Comparison of ENCODE assay signal across 37 cellular contexts in genomic region chr2:236945431-236946016, GRCh38.
"Had no signal": no experiment of that assay in that cellular context is flagged by ENCODE, and none has a peak within 500 bp of the region (broad histone marks: within the 10 kb centered on the region; RNA-seq: fewer than 3 reads in every experiment).

No MANE protein-coding gene starts in this region.

- H3K27ac ChIP-seq: brain microvascular endothelial cell, gastrocnemius medialis, hepatocyte, lower lobe of right lung, neural progenitor cell, SK-N-MC, skin epidermis, thyroid gland, upper lobe of right lung, VCaP had no signal

- H3K9me3 Mint-ChIP-seq: activated T-cell treated with anti-CD3 and anti-CD28 coated beads, Interleukin-2, amount 50 U/mL, for 4 hours; activated T-helper 17 cell treated with anti-CD3 and anti-CD28 coated beads, Interleukin-2, amount 50 U/mL, for 72 hours; dendritic cell treated with granulocyte-macrophage colony-stimulating factor and Interleukin-4, amounts not matched to agents 40 ng/mL and 50 ng/mL, for 4 days; natural killer cell; neural progenitor cell; stimulated activated memory B cell treated with anti-CD40 and anti-IgM and Interleukin-4, amounts not matched to agents 10 μg/mL and 1 μg/mL and 100 μg/mL, for 72 hours; stimulated activated naive CD8-positive, alpha-beta T cell treated with anti-CD3 and anti-CD28 coated beads, Interleukin-15, amount 100 ng/mL, for 72 hours; T-helper 1 cell treated with Interleukin-12 subunit alpha and Interleukin-12 subunit beta and Interleukin-4 antibody, amounts not matched to agents 30 μg/mL and 1 μg/mL, for 36 hours had no signal

- H3K4me3 ChIP-seq: gastrocnemius medialis, hepatocyte, lower lobe of right lung, neural progenitor cell, SK-N-MC, skin epidermis, thyroid gland, upper lobe of right lung had no signal

- H3K4me3 Mint-ChIP-seq: activated T-cell treated with anti-CD3 and anti-CD28 coated beads, Interleukin-2, amount 50 U/mL, for 4 hours; activated T-helper 17 cell treated with anti-CD3 and anti-CD28 coated beads, Interleukin-2, amount 50 U/mL, for 72 hours; dendritic cell treated with granulocyte-macrophage colony-stimulating factor and Interleukin-4, amounts not matched to agents 40 ng/mL and 50 ng/mL, for 4 days; natural killer cell; neural progenitor cell; stimulated activated memory B cell treated with anti-CD40 and anti-IgM and Interleukin-4, amounts not matched to agents 10 μg/mL and 1 μg/mL and 100 μg/mL, for 72 hours; stimulated activated naive CD8-positive, alpha-beta T cell treated with anti-CD3 and anti-CD28 coated beads, Interleukin-15, amount 100 ng/mL, for 72 hours; T-helper 1 cell treated with Interleukin-12 subunit alpha and Interleukin-12 subunit beta and Interleukin-4 antibody, amounts not matched to agents 30 μg/mL and 1 μg/mL, for 36 hours had no signal

- H3K27ac Mint-ChIP-seq: activated T-helper 17 cell treated with anti-CD3 and anti-CD28 coated beads, Interleukin-2, amount 50 U/mL, for 72 hours; dendritic cell treated with granulocyte-macrophage colony-stimulating factor and Interleukin-4, amounts not matched to agents 40 ng/mL and 50 ng/mL, for 4 days; natural killer cell; neural progenitor cell; stimulated activated memory B cell treated with anti-CD40 and anti-IgM and Interleukin-4, amounts not matched to agents 10 μg/mL and 1 μg/mL and 100 μg/mL, for 72 hours; stimulated activated naive CD8-positive, alpha-beta T cell treated with anti-CD3 and anti-CD28 coated beads, Interleukin-15, amount 100 ng/mL, for 72 hours; T-helper 1 cell treated with Interleukin-12 subunit alpha and Interleukin-12 subunit beta and Interleukin-4 antibody, amounts not matched to agents 30 μg/mL and 1 μg/mL, for 36 hours had no signal

- H3K4me1 Mint-ChIP-seq: activated T-helper 17 cell treated with anti-CD3 and anti-CD28 coated beads, Interleukin-2, amount 50 U/mL, for 72 hours; natural killer cell; stimulated activated memory B cell treated with anti-CD40 and anti-IgM and Interleukin-4, amounts not matched to agents 10 μg/mL and 1 μg/mL and 100 μg/mL, for 72 hours; stimulated activated naive CD8-positive, alpha-beta T cell treated with anti-CD3 and anti-CD28 coated beads, Interleukin-15, amount 100 ng/mL, for 72 hours had no signal

- FAIRE-seq: astrocyte, endometrium, kidney, TTC549 had no signal

- H3K27me3 ChIP-seq: brain microvascular endothelial cell, gastrocnemius medialis, hepatocyte, neural progenitor cell, thyroid gland, upper lobe of right lung had no signal

- H3K36me3 ChIP-seq: brain microvascular endothelial cell, gastrocnemius medialis, lower lobe of right lung, neural progenitor cell, thyroid gland, upper lobe of right lung had no signal

- H3K4me2 ChIP-seq: hepatocyte, neural progenitor cell had no signal

- H3K9ac ChIP-seq: neural progenitor cell had no signal

- H3K4me1 ChIP-seq: gastrocnemius medialis, lower lobe of right lung, upper lobe of right lung had no signal

- DNase-seq: activated CD4-positive, alpha-beta T cell treated with anti-CD3 and anti-CD28 coated beads for 48 hours; activated CD4-positive, alpha-beta T cell treated with anti-CD3 and anti-CD28 coated beads, Interleukin-2, amount 50 U/mL, for 48 hours; activated gamma-delta T cell treated with Interleukin-2 at 50 U/mL for 16 hours; activated naive CD4-positive, alpha-beta T cell treated with anti-CD3 and anti-CD28 coated beads, Interleukin-2, amount 50 U/mL, for 16 hours; activated T-cell treated with anti-CD3 and anti-CD28 coated beads, Interleukin-2, amount 50 U/mL, for 4 hours; amniotic stem cell; brain microvascular endothelial cell; caudate nucleus; effector CD4-positive, alpha-beta T cell; gastrocnemius medialis; glutamatergic neuron; kidney; left colon; lower lobe of right lung; midbrain; natural killer cell; occipital lobe; stimulated activated CD4-positive, alpha-beta T cell treated with anti-CD3 and anti-CD28 coated beads, Interleukin-4, amount 100 ng/mL, for 4 hours; stimulated activated naive CD8-positive, alpha-beta T cell treated with anti-CD3 and anti-CD28 coated beads, Interleukin-15, amount 100 ng/mL, for 72 hours; substantia nigra; T-helper 9 cell; thyroid gland; upper lobe of right lung had no signal

- H3K9me3 ChIP-seq: gastrocnemius medialis, lower lobe of right lung, thyroid gland, upper lobe of right lung had no signal

- H2AFZ ChIP-seq: hepatocyte, neural progenitor cell had no signal

- H3K36me3 Mint-ChIP-seq: natural killer cell; neural progenitor cell; stimulated activated memory B cell treated with anti-CD40 and anti-IgM and Interleukin-4, amounts not matched to agents 10 μg/mL and 1 μg/mL and 100 μg/mL, for 72 hours had no signal

- H3K79me2 ChIP-seq: hepatocyte had no signal

- H3K27me3 Mint-ChIP-seq: stimulated activated naive CD8-positive, alpha-beta T cell treated with anti-CD3 and anti-CD28 coated beads, Interleukin-15, amount 100 ng/mL, for 72 hours had no signal

- ATAC-seq: activated CD4-positive, CD25-positive, alpha-beta regulatory T cell treated with anti-CD3 and anti-CD28 coated beads, Interleukin-2, amount 50 U/mL, for 24 hours; activated T-cell treated with anti-CD3 and anti-CD28 coated beads, Interleukin-2, amount 50 U/mL, for 4 hours; activated T-helper 17 cell treated with anti-CD3 and anti-CD28 coated beads, Interleukin-2, amount 50 U/mL, for 72 hours; gastrocnemius medialis; left colon; lower lobe of right lung; natural killer cell; sciatic nerve; stimulated activated memory B cell treated with anti-CD40 and anti-IgM and Interleukin-4, amounts not matched to agents 10 μg/mL and 1 μg/mL and 100 μg/mL, for 72 hours; stimulated activated naive CD8-positive, alpha-beta T cell treated with anti-CD3 and anti-CD28 coated beads, Interleukin-15, amount 100 ng/mL, for 72 hours; upper lobe of right lung had no signal
